1 cellular context compared by ENCODE assay signal in the genomic region with DNA sequence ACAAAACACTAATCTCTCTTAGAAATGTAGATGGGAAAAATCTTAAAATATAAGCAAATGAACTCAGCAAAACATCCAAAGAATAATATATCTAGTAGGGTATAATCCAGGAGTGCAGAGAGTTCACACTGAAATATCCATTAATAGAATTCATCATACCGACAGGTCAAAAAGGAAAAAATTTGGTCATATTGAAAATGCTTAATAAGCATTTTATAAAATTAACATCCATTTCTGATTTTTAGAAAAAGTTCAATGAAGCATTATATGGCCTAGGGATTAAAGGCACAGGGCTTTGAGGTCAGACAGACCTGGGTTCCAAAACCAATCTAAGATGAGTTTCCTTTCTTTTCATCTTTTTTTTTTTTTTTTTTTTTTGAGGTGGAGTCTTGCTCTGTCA.
A peak's percentile ranks its signal among the peaks of the same experiment; 100 is the strongest.
TF ChIP-seq lines count a peak whose summit lies in the region.

No MANE protein-coding gene starts in this region.

TF ChIP-seq in HepG2, 621 proteins besides CTCF, POLR2A, EP300 and RAD21:
- no peak for TF ChIP-seq ZNF672 (CRISPR knock-in tag; IDR thresholded peaks at IDR 0.05)
- no peak for TF ChIP-seq CCDC6 (CRISPR knock-in tag; IDR thresholded peaks at IDR 0.05)
- no peak for TF ChIP-seq ZNF564 (CRISPR knock-in tag; IDR thresholded peaks at IDR 0.05)
- TF ChIP-seq ZBTB20 (CRISPR knock-in tag; IDR thresholded peaks at IDR 0.05; ENCODE audit: borderline replicate concordance, low read depth) = no peak
- TF ChIP-seq POGK (CRISPR knock-in tag; conservative IDR thresholded peaks at IDR 0.05) = no peak
- no peak for TF ChIP-seq CBX2 (IDR thresholded peaks at IDR 0.05; ENCODE audit: low read depth, low read length)
- TF ChIP-seq CBX2 (CRISPR knock-in tag; IDR thresholded peaks at IDR 0.05; ENCODE audit: low read depth) = no peak
- TF ChIP-seq MAFF (IDR thresholded peaks at IDR 0.05; ENCODE audit: low read depth, low read length) = peak; percentile 92
- no peak for TF ChIP-seq ZFP36L1 (CRISPR knock-in tag; IDR thresholded peaks at IDR 0.05)
- no peak for TF ChIP-seq PREB (CRISPR knock-in tag; IDR thresholded peaks at IDR 0.05)
- TF ChIP-seq, protein P1, sequence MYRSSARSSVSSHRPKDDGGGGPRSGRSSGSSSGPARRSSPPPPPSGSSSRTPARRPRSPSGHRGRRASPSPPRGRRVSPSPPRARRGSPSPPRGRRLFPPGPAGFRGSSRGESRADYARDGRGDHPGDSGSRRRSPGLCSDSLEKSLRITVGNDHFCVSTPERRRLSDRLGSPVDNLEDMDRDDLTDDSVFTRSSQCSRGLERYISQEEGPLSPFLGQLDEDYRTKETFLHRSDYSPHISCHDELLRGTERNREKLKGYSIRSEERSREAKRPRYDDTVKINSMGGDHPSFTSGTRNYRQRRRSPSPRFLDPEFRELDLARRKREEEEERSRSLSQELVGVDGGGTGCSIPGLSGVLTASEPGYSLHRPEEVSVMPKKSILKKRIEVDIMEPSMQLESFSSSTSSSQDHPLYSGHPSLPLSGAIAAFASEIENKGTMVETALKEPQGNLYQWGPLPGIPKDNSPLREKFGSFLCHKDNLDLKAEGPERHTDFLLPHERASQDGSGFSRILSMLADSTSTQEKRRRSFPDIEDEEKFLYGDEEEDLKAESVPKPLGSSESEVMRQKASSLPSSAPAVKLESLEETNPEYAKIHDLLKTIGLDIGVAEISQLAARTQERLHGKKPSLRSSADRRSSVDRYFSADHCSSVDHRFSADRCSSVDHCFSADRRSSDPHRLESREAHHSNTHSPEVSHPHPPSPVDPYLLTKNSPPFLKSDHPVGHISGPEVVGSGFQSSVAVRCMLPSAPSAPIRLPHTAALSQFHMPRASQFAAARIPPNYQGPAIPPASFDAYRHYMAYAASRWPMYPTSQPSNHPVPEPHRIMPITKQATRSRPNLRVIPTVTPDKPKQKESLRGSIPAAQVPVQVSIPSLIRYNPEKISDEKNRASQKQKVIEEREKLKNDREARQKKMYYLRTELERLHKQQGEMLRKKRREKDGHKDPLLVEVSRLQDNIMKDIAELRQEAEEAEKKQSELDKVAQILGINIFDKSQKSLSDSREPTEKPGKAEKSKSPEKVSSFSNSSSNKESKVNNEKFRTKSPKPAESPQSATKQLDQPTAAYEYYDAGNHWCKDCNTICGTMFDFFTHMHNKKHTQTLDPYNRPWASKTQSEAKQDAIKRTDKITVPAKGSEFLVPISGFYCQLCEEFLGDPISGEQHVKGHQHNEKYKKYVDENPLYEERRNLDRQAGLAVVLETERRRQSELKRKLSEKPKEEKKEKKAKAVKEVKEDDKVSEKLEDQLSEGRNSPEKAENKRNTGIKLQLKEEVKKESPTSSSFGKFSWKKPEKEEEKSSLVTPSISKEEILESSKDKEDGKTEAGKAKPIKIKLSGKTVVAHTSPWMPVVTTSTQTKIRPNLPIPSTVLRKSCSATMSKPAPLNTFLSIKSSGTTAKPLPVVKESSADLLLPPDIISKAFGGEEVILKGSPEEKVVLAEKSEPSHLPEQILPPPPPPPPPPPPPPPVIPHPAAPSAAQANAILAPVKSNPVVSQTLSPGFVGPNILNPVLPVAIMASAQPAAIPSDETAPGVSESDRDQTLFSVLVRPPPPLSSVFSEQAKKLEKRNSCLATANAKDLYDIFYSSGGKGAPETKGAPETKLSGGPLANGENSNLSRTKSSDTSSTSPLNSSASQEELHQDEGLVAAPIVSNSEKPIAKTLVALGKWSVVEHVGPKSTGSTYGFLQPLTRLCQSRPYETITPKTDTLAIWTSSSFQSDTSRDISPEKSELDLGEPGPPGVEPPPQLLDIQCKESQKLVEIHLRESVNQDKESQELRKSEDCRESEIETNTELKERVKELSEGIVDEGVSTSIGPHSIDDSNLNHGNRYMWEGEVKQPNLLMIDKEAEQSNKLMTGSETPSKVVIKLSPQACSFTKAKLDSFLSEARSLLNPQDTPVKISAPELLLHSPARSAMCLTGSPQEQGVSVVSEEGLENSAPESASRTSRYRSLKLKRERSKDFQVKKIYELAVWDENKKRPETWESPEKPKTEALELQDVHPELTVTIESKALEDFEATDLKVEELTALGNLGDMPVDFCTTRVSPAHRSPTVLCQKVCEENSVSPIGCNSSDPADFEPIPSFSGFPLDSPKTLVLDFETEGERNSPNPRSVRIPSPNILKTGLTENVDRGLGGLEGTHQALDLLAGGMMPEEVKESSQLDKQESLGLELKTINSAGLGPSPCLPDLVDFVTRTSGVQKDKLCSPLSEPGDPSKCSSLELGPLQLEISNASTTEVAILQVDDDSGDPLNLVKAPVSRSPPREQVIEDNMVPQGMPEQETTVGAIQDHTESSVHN (CRISPR knock-in tag; IDR thresholded peaks at IDR 0.05) = no peak
- no peak for TF ChIP-seq ZNF704 (CRISPR knock-in tag; IDR thresholded peaks at IDR 0.05; ENCODE audit: borderline replicate concordance)
- no peak for TF ChIP-seq PRDM4 (CRISPR knock-in tag; IDR thresholded peaks at IDR 0.05; ENCODE audit: borderline replicate concordance)
- peak; percentile 91 to 95 for TF ChIP-seq MAFK (conservative IDR thresholded peaks at IDR 0.05 in 1 of 2, IDR thresholded peaks at IDR 0.05 in 1 of 2; ENCODE audit: low read length in 2 of 2)
- no peak for TF ChIP-seq ZNF407 (CRISPR knock-in tag; IDR thresholded peaks at IDR 0.05; ENCODE audit: not compliant biosample characterization)
- no peak for TF ChIP-seq HMG20A (CRISPR knock-in tag; IDR thresholded peaks at IDR 0.05; ENCODE audit: borderline replicate concordance)
